19 cellular contexts compared by ENCODE assay signal in genomic region chr18:13372405-13372995, GRCh38.
A peak's percentile ranks its signal among the peaks of the same experiment; 100 is the strongest.
DNase-seq lines count a peak whose midpoint lies in the region; ATAC-seq, FAIRE-seq and TF ChIP-seq lines count a peak whose summit lies in the region.
"Had no signal": no experiment of that assay in that cellular context is flagged by ENCODE, and none has a peak within 500 bp of the region (broad histone marks: within the 10 kb centered on the region; RNA-seq: fewer than 3 reads in every experiment).

No MANE protein-coding gene starts in this region.

- H3K9me3 Mint-ChIP-seq in activated T-cell treated with anti-CD3 and anti-CD28 coated beads, Interleukin-2, amount 50 U/mL, for 72 hours: no peaks in the 10 kb centered on the region
- no peaks in the 10 kb centered on the region for H3K9me3 Mint-ChIP-seq in activated T-cell treated with anti-CD3 and anti-CD28 coated beads, Interleukin-2, amount 50 U/mL, for 4 hours
- no peaks in the 10 kb centered on the region for H3K9me3 Mint-ChIP-seq in chondrocyte (ENCODE audit: low read depth)
- H3K9me3 Mint-ChIP-seq: mesothelial cell of epicardium; T-helper 1 cell treated with Interleukin-12 subunit alpha and Interleukin-12 subunit beta and Interleukin-4 antibody, amounts not matched to agents 30 μg/mL and 1 μg/mL, for 36 hours had no signal

- no peak for ATAC-seq in activated T-cell treated with anti-CD3 and anti-CD28 coated beads, Interleukin-2, amount 50 U/mL, for 72 hours (replicated peaks in 1 of 2)
- ATAC-seq in activated T-cell treated with anti-CD3 and anti-CD28 coated beads, Interleukin-2, amount 50 U/mL, for 4 hours: no peak
- ATAC-seq in HG03521 (IDR thresholded peaks at IDR 0.05; ENCODE audit: unreplicated experiment): no peak

- H2AFZ ChIP-seq in smooth muscle cell (ENCODE audit: low read depth): no peak overlapping the region

- no peaks in the 10 kb centered on the region for H3K36me3 Mint-ChIP-seq in activated T-cell treated with anti-CD3 and anti-CD28 coated beads, Interleukin-2, amount 50 U/mL, for 72 hours (ENCODE audit: insufficient read depth in 2 of 2)
- no peaks in the 10 kb centered on the region for H3K36me3 Mint-ChIP-seq in activated T-cell treated with anti-CD3 and anti-CD28 coated beads, Interleukin-2, amount 50 U/mL, for 4 hours (ENCODE audit: insufficient read depth)
- H3K36me3 Mint-ChIP-seq in chondrocyte (ENCODE audit: low read depth): no peaks in the 10 kb centered on the region
- H3K36me3 Mint-ChIP-seq: mesothelial cell of epicardium had no signal

- no peak for DNase-seq in activated T-cell treated with anti-CD3 and anti-CD28 coated beads, Interleukin-2, amount 50 U/mL, for 72 hours
- no peak for DNase-seq in activated T-cell treated with anti-CD3 and anti-CD28 coated beads, Interleukin-2, amount 50 U/mL, for 4 hours
- DNase-seq in H7 (peak; percentile 19), chondrocyte (ENCODE audit: low spot score) (no peak), smooth muscle cell (lab: John Stamatoyannopoulos, UW; ENCODE audit: unreplicated experiment) (no peak), HTR-8/SVneo (ENCODE audit: insufficient read length, low spot score) (no peak), KG1 (lab: John Stamatoyannopoulos, UW) (no peak)
- DNase-seq: activated CD4-positive, alpha-beta T cell treated with anti-CD3 and anti-CD28 coated beads, Interleukin-2, amount 50 U/mL, for 1 hour; activated effector memory CD4-positive, alpha-beta T cell treated with Interleukin-2 at 50 U/mL for 16 hours; DND-41; NCI-H187; NCI-H526; nucleus accumbens; stomach had no signal

- H3K27me3 ChIP-seq in H7 (ENCODE audit: control insufficient read depth, insufficient read depth, low read length) (no peaks in the 10 kb centered on the region), smooth muscle cell (ENCODE audit: low read depth) (no peaks in the 10 kb centered on the region)
- H3K27me3 ChIP-seq: stomach had no signal

- peaks cover 66% of the 10 kb centered on the region for H3K79me2 ChIP-seq in smooth muscle cell (ENCODE audit: low read depth)

- peaks cover 73% of the 10 kb centered on the region for H3K4me1 Mint-ChIP-seq in activated T-cell treated with anti-CD3 and anti-CD28 coated beads, Interleukin-2, amount 50 U/mL, for 72 hours (ENCODE audit: low read depth)
- peaks cover 63% of the 10 kb centered on the region for H3K4me1 Mint-ChIP-seq in activated T-cell treated with anti-CD3 and anti-CD28 coated beads, Interleukin-2, amount 50 U/mL, for 4 hours (ENCODE audit: low read depth)
- peaks cover 72% of the 10 kb centered on the region for H3K4me1 Mint-ChIP-seq in chondrocyte (ENCODE audit: low read depth)

- no peak overlapping the region for H3K4me2 ChIP-seq in smooth muscle cell

- 63% methylated on average over 9 of the region's 9 CpGs for WGBS in smooth muscle cell (ENCODE audit: low lambda C conversion rate)

- H3F3A ChIP-seq in smooth muscle cell (ENCODE audit: low read depth): no peaks in the 10 kb centered on the region

- no peak for FAIRE-seq in HTR-8/SVneo (lab: Jason Lieb, UNC)

- H3K27me3 Mint-ChIP-seq in activated T-cell treated with anti-CD3 and anti-CD28 coated beads, Interleukin-2, amount 50 U/mL, for 72 hours (ENCODE audit: low read depth): no peaks in the 10 kb centered on the region
- no peaks in the 10 kb centered on the region for H3K27me3 Mint-ChIP-seq in activated T-cell treated with anti-CD3 and anti-CD28 coated beads, Interleukin-2, amount 50 U/mL, for 4 hours (ENCODE audit: low read depth)
- no peaks in the 10 kb centered on the region for H3K27me3 Mint-ChIP-seq in chondrocyte (ENCODE audit: low read depth)

- H3K36me3 ChIP-seq in H7 (replicated peaks; ENCODE audit: control insufficient read depth, insufficient read depth, low read length) (no peaks in the 10 kb centered on the region), smooth muscle cell (ENCODE audit: low read depth) (no peaks in the 10 kb centered on the region)
- H3K36me3 ChIP-seq: stomach had no signal

- H3K4me1 ChIP-seq in smooth muscle cell (ENCODE audit: low read depth): peaks cover 3% of the 10 kb centered on the region

- peak overlapping the region; percentile 37 to 38 for H3K4me3 Mint-ChIP-seq in activated T-cell treated with anti-CD3 and anti-CD28 coated beads, Interleukin-2, amount 50 U/mL, for 72 hours
- no peak overlapping the region for H3K4me3 Mint-ChIP-seq in activated T-cell treated with anti-CD3 and anti-CD28 coated beads, Interleukin-2, amount 50 U/mL, for 4 hours
- no peak overlapping the region for H3K4me3 Mint-ChIP-seq in chondrocyte (ENCODE audit: unreplicated experiment)
- H3K4me3 Mint-ChIP-seq: mesothelial cell of epicardium; T-helper 1 cell treated with Interleukin-12 subunit alpha and Interleukin-12 subunit beta and Interleukin-4 antibody, amounts not matched to agents 30 μg/mL and 1 μg/mL, for 36 hours had no signal

- TF ChIP-seq CTCF in chondrocyte (IDR thresholded peaks at IDR 0.05) (no peak), smooth muscle cell (IDR thresholded peaks at IDR 0.05; ENCODE audit: borderline replicate concordance, insufficient read depth, poor library complexity, severe bottlenecking) (no peak)

- no peak overlapping the region for H3K9ac ChIP-seq in smooth muscle cell (ENCODE audit: low read depth)

- peak overlapping the region; percentile 31 for H3K27ac ChIP-seq in smooth muscle cell (ENCODE audit: low read depth)
- H3K27ac ChIP-seq: HL-60, stomach had no signal

- peak overlapping the region; percentile 18 for H3K27ac Mint-ChIP-seq in activated T-cell treated with anti-CD3 and anti-CD28 coated beads, Interleukin-2, amount 50 U/mL, for 72 hours
- H3K27ac Mint-ChIP-seq in chondrocyte (ENCODE audit: unreplicated experiment): peak overlapping the region; percentile 22
- H3K27ac Mint-ChIP-seq: mesothelial cell of epicardium had no signal

- no peak overlapping the region for H3K4me3 ChIP-seq in H7 (ENCODE audit: insufficient read depth, low read depth, low read length)
- H3K4me3 ChIP-seq in smooth muscle cell: no peak overlapping the region
- H3K4me3 ChIP-seq: skin epidermis, stomach had no signal

- H4K20me1 ChIP-seq in smooth muscle cell (ENCODE audit: low read depth): peaks cover 27% of the 10 kb centered on the region

- H3K9me3 ChIP-seq in smooth muscle cell (replicated peaks; ENCODE audit: low read depth): no peaks in the 10 kb centered on the region
- H3K9me3 ChIP-seq: stomach had no signal

Comparison
In these comparisons a context has a peak if more than half of its experiments do, and no peak if none do; other contexts are left out.
1. H3K4me3 Mint-ChIP-seq: peak in activated T-cell treated with anti-CD3 and anti-CD28 coated beads, Interleukin-2, amount 50 U/mL, for 72 hours (2 of 2); none in activated T-cell treated with anti-CD3 and anti-CD28 coated beads, Interleukin-2, amount 50 U/mL, for 4 hours (single experiment) and chondrocyte (single experiment).